Comparison of ENCODE assay signal across 6 cellular contexts in the genomic region with DNA sequence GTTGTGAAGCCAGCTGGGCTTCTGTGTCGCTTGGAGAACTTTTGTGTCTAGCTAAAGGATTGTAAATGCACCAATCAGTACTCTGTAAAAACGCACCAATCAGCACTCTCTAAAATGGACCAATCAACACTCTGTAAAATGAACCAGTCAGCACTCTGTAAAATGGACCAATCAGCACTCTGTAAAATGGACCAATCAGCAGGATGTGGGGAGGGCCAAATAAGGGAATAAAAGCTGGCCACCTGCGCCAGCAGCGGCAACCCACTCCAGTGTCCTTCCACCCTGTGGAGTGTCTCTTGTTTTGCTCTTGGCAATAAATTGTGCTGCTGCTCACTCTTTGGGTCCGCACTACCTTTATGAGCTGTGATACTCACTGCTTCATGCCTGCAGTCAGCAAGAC. TPM values are rescaled to one million over a fixed set of nuclear protein-coding genes. Genes with fewer than 3 reads are reported as not detected.
DNase-seq lines count a peak whose midpoint lies in the region; ATAC-seq, FAIRE-seq and TF ChIP-seq lines count a peak whose summit lies in the region.
"Not testable (repeated sequence)": the region's sequence is repeated elsewhere in the genome, so short reads cannot be mapped to it uniquely, and the experiment has no call there.

No MANE protein-coding gene starts in this region.

- not testable (repeated sequence) for H3K27me3 Mint-ChIP-seq in activated naive CD4-positive, alpha-beta T cell treated with anti-CD3 and anti-CD28 coated beads, Interleukin-2, amount 10 ng/mL, durations not matched to agents 7 days and 5 days

- not testable (repeated sequence) for H2AK5ac ChIP-seq in H1 (ENCODE audit: low read depth, low read length); neuronal stem cell (ENCODE audit: low read depth, low read length)

- H3K9me3 ChIP-seq in A549; H1 (ENCODE audit: insufficient read depth in 2 of 2, low read depth in 1 of 2, low read length in 1 of 2); neuronal stem cell (replicated peaks in 1 of 2; ENCODE audit: control insufficient read depth in 2 of 2, insufficient read depth in 1 of 2, low read depth in 1 of 2, low read length in 2 of 2): not testable (repeated sequence)

- H3K27me3 ChIP-seq in H1 (replicated peaks in 1 of 4; ENCODE audit: control insufficient read depth in 3 of 4, extremely low read depth in 1 of 4, insufficient read depth in 3 of 4, low read length in 3 of 4); neuronal stem cell (ENCODE audit: control insufficient read depth in 3 of 3, insufficient read depth in 3 of 3, low read depth in 1 of 3, low read length in 3 of 3): not testable (repeated sequence)

- POLR2A ChIA-PET in A549 (lab: Yijun Ruan, JAX); H1 (lab: Charles Lee; ENCODE audit: partially characterized antibody): not testable (repeated sequence)

- not testable (repeated sequence) for ATAC-seq in A549

- not testable (repeated sequence) for TF ChIP-seq EP300 in A549 (IDR thresholded peaks at IDR 0.05); H1 (IDR thresholded peaks at IDR 0.05; ENCODE audit: borderline replicate concordance in 1 of 2, low read depth in 2 of 2, low read length in 2 of 2)

- H4K5ac ChIP-seq in H1 (ENCODE audit: insufficient read length, low read depth, low read length), result not testable (repeated sequence)

- H3K18ac ChIP-seq in H1 (ENCODE audit: extremely low read depth, low read length), result not testable (repeated sequence)
- H3K18ac ChIP-seq in neuronal stem cell (ENCODE audit: low read length), result peak overlapping the region; percentile 50

- H3K27ac ChIP-seq in A549; H1 (ENCODE audit: low read depth, low read length); neuronal stem cell (replicated peaks; ENCODE audit: low read length): not testable (repeated sequence)
- H3K27ac ChIP-seq in VCaP, result peak overlapping the region; percentile 41; the same call in 1 of the 2 replicates

- H3K14ac ChIP-seq in H1 (ENCODE audit: insufficient read length); neuronal stem cell (ENCODE audit: low read length): not testable (repeated sequence)

- H2BK15ac ChIP-seq in H1 (ENCODE audit: low read length); neuronal stem cell (ENCODE audit: low read length): not testable (repeated sequence)

- H2BK120ac ChIP-seq in H1 (replicated peaks; ENCODE audit: low read depth, low read length); neuronal stem cell (ENCODE audit: low read depth, low read length): not testable (repeated sequence)

- H3K4ac ChIP-seq in H1 (replicated peaks; ENCODE audit: insufficient read length, low read depth, low read length); neuronal stem cell (ENCODE audit: low read length): not testable (repeated sequence)

- not testable (repeated sequence) for H3K4me3 Mint-ChIP-seq in activated naive CD4-positive, alpha-beta T cell treated with anti-CD3 and anti-CD28 coated beads, Interleukin-2, amount 10 ng/mL, durations not matched to agents 7 days and 5 days

- H3K79me2 ChIP-seq in H1 (ENCODE audit: control insufficient read depth in 1 of 2, insufficient read depth in 2 of 2, low read length in 2 of 2), result not testable (repeated sequence)

- TF ChIP-seq CTCF in A549 (IDR thresholded peaks at IDR 0.05); VCaP (conservative IDR thresholded peaks at IDR 0.05); H1 (IDR thresholded peaks at IDR 0.05; ENCODE audit: control extremely low read depth in 1 of 3, insufficient read depth in 1 of 3, low read depth in 1 of 3, low read length in 3 of 3): not testable (repeated sequence)

- H2BK20ac ChIP-seq in H1 (ENCODE audit: low read length), result not testable (repeated sequence)

- H2BK12ac ChIP-seq in H1 (ENCODE audit: low read depth, low read length); neuronal stem cell (ENCODE audit: low read length): not testable (repeated sequence)

- not testable (repeated sequence) for FAIRE-seq in A549 (lab: Jason Lieb, UNC)
- peak; percentile 7 for FAIRE-seq in H1 (lab: Jason Lieb, UNC)

- not testable (repeated sequence) for TF ChIP-seq RAD21 in A549 (conservative IDR thresholded peaks at IDR 0.05 in 1 of 2, IDR thresholded peaks at IDR 0.05 in 1 of 2); H1 (IDR thresholded peaks at IDR 0.05 in 1 of 2, conservative IDR thresholded peaks at IDR 0.05 in 1 of 2; ENCODE audit: low read depth in 2 of 2, low read length in 2 of 2)

- H3K23me2 ChIP-seq in H1 (ENCODE audit: low read depth, low read length), result not testable (repeated sequence)

- H4K91ac ChIP-seq in H1 (replicated peaks; ENCODE audit: insufficient read length, low read length); neuronal stem cell (ENCODE audit: low read depth, low read length, poor library complexity): not testable (repeated sequence)

- not testable (repeated sequence) for H2AFZ ChIP-seq in H1 (ENCODE audit: low read length); neuronal stem cell (ENCODE audit: low read length)

- not testable (repeated sequence) for H3K56ac ChIP-seq in H1 (replicated peaks; ENCODE audit: insufficient read length, low read depth, low read length)

- not testable (repeated sequence) for H3K9ac ChIP-seq in H1 (replicated peaks in 1 of 4; ENCODE audit: extremely low read depth in 1 of 4, low read depth in 3 of 4, low read length in 3 of 4); neuronal stem cell (ENCODE audit: low read depth, low read length, poor library complexity)

- H3K23ac ChIP-seq in H1 (ENCODE audit: insufficient read length); neuronal stem cell (ENCODE audit: low read depth, low read length, poor library complexity): not testable (repeated sequence)

- CTCF ChIA-PET in A549 (lab: Yijun Ruan, JAX), result interaction anchor here (0.8 to 3.3 kb wide), 5 partner anchors 9 to 1239 kb away, joined by 3 to 15 read pairs (median 4); no protein-coding TSS in a partner anchor
- CTCF ChIA-PET in activated naive CD4-positive, alpha-beta T cell treated with anti-CD3 and anti-CD28 coated beads, Interleukin-2, amount 10 ng/mL, durations not matched to agents 7 days and 5 days (lab: Charles Lee), result interaction anchor here (1.2 to 2.2 kb wide), 2 partner anchors 13 to 296 kb away, joined by 4 to 7 read pairs; no protein-coding TSS in a partner anchor
- CTCF ChIA-PET in H1 (lab: Charles Lee; ENCODE audit: partially characterized antibody), result interaction anchor here (1.0 to 2.4 kb wide), 6 partner anchors 10 to 304 kb away, joined by 3 to 21 read pairs (median 4); no protein-coding TSS in a partner anchor

- not testable (repeated sequence) for H3K27ac Mint-ChIP-seq in activated naive CD4-positive, alpha-beta T cell treated with anti-CD3 and anti-CD28 coated beads, Interleukin-2, amount 10 ng/mL, durations not matched to agents 7 days and 5 days

- TF ChIP-seq POLR2A in A549 (IDR thresholded peaks at IDR 0.05; ENCODE audit: low read length); H1 (IDR thresholded peaks at IDR 0.05; ENCODE audit: control extremely low read depth in 1 of 2, low read depth in 2 of 2, low read length in 2 of 2): not testable (repeated sequence)

- not testable (repeated sequence) for H3K36me3 Mint-ChIP-seq in activated naive CD4-positive, alpha-beta T cell treated with anti-CD3 and anti-CD28 coated beads, Interleukin-2, amount 10 ng/mL, durations not matched to agents 7 days and 5 days

- not testable (repeated sequence) for H4K8ac ChIP-seq in H1 (ENCODE audit: extremely low read depth, insufficient read depth, low read length); neuronal stem cell (ENCODE audit: low read depth, low read length)

- not testable (repeated sequence) for H3K4me1 ChIP-seq in A549; H1 (replicated peaks in 1 of 4; ENCODE audit: control insufficient read depth in 3 of 4, insufficient read depth in 4 of 4, low read length in 3 of 4); neuronal stem cell (ENCODE audit: control insufficient read depth in 2 of 2, insufficient read depth in 1 of 2, low read depth in 1 of 2, low read length in 2 of 2)

- H4K20me1 ChIP-seq in H1 (replicated peaks in 1 of 2; ENCODE audit: control insufficient read depth in 1 of 2, insufficient read depth in 2 of 2, low read length in 2 of 2), result not testable (repeated sequence)

- H3K4me1 Mint-ChIP-seq in activated naive CD4-positive, alpha-beta T cell treated with anti-CD3 and anti-CD28 coated beads, Interleukin-2, amount 10 ng/mL, durations not matched to agents 7 days and 5 days, result not testable (repeated sequence)

- not testable (repeated sequence) for H3K4me2 ChIP-seq in A549; H1 (ENCODE audit: insufficient read depth in 1 of 2, low read depth in 2 of 2, low read length in 2 of 2); neuronal stem cell (ENCODE audit: insufficient read depth, low read length, poor library complexity, severe bottlenecking)

- DNase-seq in A549 (ENCODE audit: low read depth in 1 of 2, low spot score in 1 of 2); H1 (ENCODE audit: low read depth in 1 of 2, low spot score in 2 of 2); neuronal stem cell (ENCODE audit: low spot score): not testable (repeated sequence)
- peak; percentile 15 for DNase-seq in activated naive CD4-positive, alpha-beta T cell treated with anti-CD3 and anti-CD28 coated beads, Interleukin-2, amount 10 ng/mL, durations not matched to agents 7 days and 5 days
- peak; percentile 5 for DNase-seq in kidney glomerular epithelial cell (lab: John Stamatoyannopoulos, UW)

- H3K9me3 Mint-ChIP-seq in activated naive CD4-positive, alpha-beta T cell treated with anti-CD3 and anti-CD28 coated beads, Interleukin-2, amount 10 ng/mL, durations not matched to agents 7 days and 5 days, result not testable (repeated sequence)

- not testable (repeated sequence) for H2BK5ac ChIP-seq in H1 (ENCODE audit: low read depth, low read length); neuronal stem cell (ENCODE audit: low read length)

- 89% methylated on average over 5 of the region's 5 CpGs for WGBS in A549 (ENCODE audit: missing lambda C conversion rate)
- 91% methylated on average over 5 of the region's 5 CpGs; no CpG with 5 or more reads in 1 of the 2 experiments for WGBS in H1 (ENCODE audit: extremely low coverage in 1 of 2, insufficient coverage in 1 of 2, insufficient read length in 1 of 2, insufficient replicate concordance in 2 of 2, low coverage in 1 of 2, low lambda C conversion rate in 2 of 2, missing lambda C conversion rate in 1 of 2), 2 experiments
- no CpG with 5 or more reads among the region's 5 CpGs for WGBS in neuronal stem cell (ENCODE audit: extremely low coverage in 2 of 2, insufficient read length in 2 of 2, insufficient replicate concordance in 1 of 2), 2 donors

- H3K4me3 ChIP-seq in A549; H1 (ENCODE audit: extremely low read depth in 1 of 4, insufficient read depth in 2 of 4, low read depth in 3 of 4, low read length in 4 of 4); neuronal stem cell (ENCODE audit: low read length in 2 of 2): not testable (repeated sequence)

- H3K36me3 ChIP-seq in H1 (ENCODE audit: control insufficient read depth in 2 of 4, insufficient read depth in 4 of 4, low read length in 3 of 4); neuronal stem cell (replicated peaks in 1 of 2; ENCODE audit: control insufficient read depth in 2 of 2, insufficient read depth in 2 of 2, low read length in 2 of 2): not testable (repeated sequence)

- not testable (repeated sequence) for H3K79me1 ChIP-seq in H1 (ENCODE audit: low read depth, low read length); neuronal stem cell (ENCODE audit: low read depth, low read length)

RNA-seq across cellular contexts. Expression of a gene that starts 59.6 kb away (rescaled TPM):
- 3.6 and 4.9 TPM in 2 replicates for polyA plus RNA-seq in A549 (2011; rRNA removed)
- polyA plus RNA-seq in A549 (2012; cell fraction: cytosol; rRNA removed), result 1.2 and 1.6 TPM in 2 replicates
- polyA plus RNA-seq in A549 (2012; cell fraction: nucleus; rRNA removed), result 1.2 and 1.5 TPM in 2 replicates
- polyA plus RNA-seq in A549 (2017; fragmentation: RNase III; extraction: RNeasy Plus Mini Kit Qiagen cat#74134 plus additional on column Dnase treatment), result 2.9 to 3.6 TPM (median 3.6 TPM) in 3 replicates
- polyA minus RNA-seq in A549 (2011; rRNA and poly(A)+ RNA removed), result 5.2 and 6.9 TPM in 2 replicates
- total RNA-seq in H1 (2021; fragmentation: NEBNext Ultra II Directional; extraction: Animal tissue kit (Norgen Biotek cat#: 25700)), result 21.4 and 22.6 TPM in 2 replicates
- polyA plus RNA-seq in H1 (2011; rRNA removed), result 3.9 and 4.0 TPM in 2 replicates
- 4.8 TPM for polyA plus RNA-seq in H1 (2011; cell fraction: cytosol; rRNA removed)
- polyA plus RNA-seq in H1 (2011; cell fraction: nucleus; rRNA removed), result 3.6 TPM
- 6.1 to 8.6 TPM (median 7.2 TPM) in 4 replicates for polyA plus RNA-seq in H1 (2012, experiment 1 of 2)
- 0.94 TPM for polyA plus RNA-seq in H1 (2012, experiment 2 of 2)
- polyA plus RNA-seq in H1 (2013, experiment 1 of 2), result 9.0 TPM
- polyA plus RNA-seq in H1 (2013, experiment 2 of 2), result 8.5 TPM
- 9.3 and 10.8 TPM in 2 replicates for polyA minus RNA-seq in H1 (2011; rRNA and poly(A)+ RNA removed)
- 8.9 TPM for polyA minus RNA-seq in H1 (2011; cell fraction: cytosol; rRNA and poly(A)+ RNA removed)
- 10.1 TPM for polyA minus RNA-seq in H1 (2011; cell fraction: nucleus; rRNA and poly(A)+ RNA removed)
- 11.3 TPM for polyA plus RNA-seq in neuronal stem cell (2013, experiment 1 of 2)
- polyA plus RNA-seq in neuronal stem cell (2013, experiment 2 of 2), result 12.2 TPM
